In the genomic region with DNA sequence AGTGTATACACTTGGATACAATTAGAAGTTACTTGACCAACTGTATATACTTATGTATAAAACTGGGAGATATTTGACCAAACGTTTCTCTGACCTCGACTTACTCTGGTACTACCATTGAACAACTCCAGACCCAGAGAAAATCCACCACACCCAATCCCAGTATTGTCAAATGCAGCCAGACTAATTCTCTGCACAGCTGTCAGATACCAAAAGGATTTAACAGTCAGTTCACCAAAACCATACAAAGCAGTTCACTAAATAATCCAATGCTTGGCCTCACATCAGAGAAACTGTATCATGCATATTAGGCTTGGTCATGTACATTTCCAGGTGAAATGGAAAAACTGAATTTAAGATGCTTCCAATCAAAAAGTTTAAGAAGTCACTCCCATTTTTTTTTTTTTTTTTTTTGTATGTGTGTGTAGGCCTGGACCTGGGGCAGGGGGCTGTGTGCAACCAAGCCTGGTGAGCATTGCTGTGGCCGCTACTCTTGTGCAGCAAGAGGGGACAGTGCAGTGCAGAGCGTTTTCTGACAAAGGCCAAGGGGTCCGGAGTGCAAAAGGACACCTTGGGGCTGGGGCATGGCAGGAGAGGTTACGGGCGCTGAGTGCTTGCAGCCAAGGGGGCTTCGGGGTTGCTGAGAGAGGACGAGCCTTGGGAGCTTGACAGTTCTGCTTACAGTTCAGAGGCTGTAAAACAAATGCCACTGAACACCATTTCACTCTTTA, we compare ENCODE assay signal across 9 cellular contexts. TPM values are rescaled to one million over a fixed set of nuclear protein-coding genes. Genes with fewer than 3 reads are reported as not detected.
DNase-seq lines count a peak whose midpoint lies in the region; ATAC-seq, FAIRE-seq and TF ChIP-seq lines count a peak whose summit lies in the region.
"Had no signal": no experiment of that assay in that cellular context is flagged by ENCODE, and none has a peak within 500 bp of the region (broad histone marks: within the 10 kb centered on the region; RNA-seq: fewer than 3 reads in every experiment).

No MANE protein-coding gene starts in this region.

- peak overlapping the region in 1 of 2 experiments; percentile 42 for H2BK12ac ChIP-seq in mesenchymal stem cell (ENCODE audit: low read length in 2 of 2)

- FAIRE-seq in astrocyte (lab: Jason Lieb, UNC): no peak

- no peak overlapping the region for H2BK120ac ChIP-seq in mesenchymal stem cell (ENCODE audit: low read depth, low read length)

- no peak overlapping the region for H3K18ac ChIP-seq in mesenchymal stem cell (ENCODE audit: low read depth in 1 of 2, low read length in 2 of 2)

- H3K4me2 ChIP-seq in astrocyte (ENCODE audit: low read length): peak overlapping the region; percentile 96
- peak overlapping the region; percentile 99 for H3K4me2 ChIP-seq in mesenchymal stem cell (ENCODE audit: low read length, poor library complexity, severe bottlenecking)

- peak overlapping the region; percentile 95 for H3K4me3 Mint-ChIP-seq in activated naive CD4-positive, alpha-beta T cell treated with anti-CD3 and anti-CD28 coated beads for 36 hours
- peak overlapping the region; percentile 92 for H3K4me3 Mint-ChIP-seq in astrocyte (ENCODE audit: unreplicated experiment)

- peaks cover 11% of the 10 kb centered on the region for H3K4me1 ChIP-seq in astrocyte (ENCODE audit: insufficient read depth, low read length)
- peaks cover 4% of the 10 kb centered on the region for H3K4me1 ChIP-seq in mesenchymal stem cell (ENCODE audit: control insufficient read depth, insufficient read depth, low read depth, low read length)
- H3K4me1 ChIP-seq in urinary bladder (ENCODE audit: insufficient read depth): no peaks in the 10 kb centered on the region

- DNase-seq in activated naive CD4-positive, alpha-beta T cell treated with anti-CD3 and anti-CD28 coated beads for 36 hours: no peak
- DNase-seq in activated naive CD4-positive, alpha-beta T cell treated with anti-CD3 and anti-CD28 coated beads, Interleukin-2, amount 50 U/mL, for 16 hours: no peak
- DNase-seq in astrocyte (ENCODE audit: low read depth) (no peak), mesenchymal stem cell (no peak), superior temporal gyrus (ENCODE audit: extremely low spot score) (no peak), NCI-H1092 treated with DMSO at 0.1 percent for 48 hours (lab: John Stamatoyannopoulos, UW) (no peak)
- DNase-seq: NCI-H2107 had no signal

- H3K4ac ChIP-seq in mesenchymal stem cell (ENCODE audit: low read depth in 1 of 2, low read length in 2 of 2): peak overlapping the region in 1 of 2 experiments; percentile 68

- H3K36me3 ChIP-seq in astrocyte (ENCODE audit: insufficient read depth, low read length) (no peaks in the 10 kb centered on the region), mesenchymal stem cell (ENCODE audit: control insufficient read depth in 1 of 2, insufficient read depth in 2 of 2, low read depth in 1 of 2, low read length in 2 of 2) (peaks cover 0 to 2% of the 10 kb centered on the region in 2 experiments), urinary bladder (ENCODE audit: insufficient read depth) (no peaks in the 10 kb centered on the region)

- TF ChIP-seq CTCF in astrocyte (IDR thresholded peaks at IDR 0.05; ENCODE audit: insufficient read depth, low read depth, low read length): no peak

- H3K4me3 ChIP-seq in astrocyte (ENCODE audit: insufficient read depth, low read depth, low read length) (peak overlapping the region; percentile 82), mesenchymal stem cell (ENCODE audit: insufficient read depth in 1 of 2, low read depth in 1 of 2, low read length in 2 of 2) (peak overlapping the region; percentile 44 to 98), urinary bladder (ENCODE audit: low read depth, low read length) (peak overlapping the region; percentile 93)

- peaks cover 47% of the 10 kb centered on the region for H4K20me1 ChIP-seq in astrocyte (ENCODE audit: insufficient read depth, low read length)

- H3K23ac ChIP-seq in mesenchymal stem cell (ENCODE audit: low read length in 2 of 2): peak overlapping the region; percentile 90 to 99

- H3K4me1 Mint-ChIP-seq in activated naive CD4-positive, alpha-beta T cell treated with anti-CD3 and anti-CD28 coated beads for 36 hours (ENCODE audit: low read depth): peaks cover 59% of the 10 kb centered on the region
- H3K4me1 Mint-ChIP-seq in astrocyte (ENCODE audit: low read depth, unreplicated experiment): peaks cover 14% of the 10 kb centered on the region

- H2BK5ac ChIP-seq in mesenchymal stem cell (ENCODE audit: low read depth, low read length, poor library complexity, severe bottlenecking): no peak overlapping the region

- H4K8ac ChIP-seq in mesenchymal stem cell (ENCODE audit: low read length): no peak overlapping the region

- H3K27ac Mint-ChIP-seq in activated naive CD4-positive, alpha-beta T cell treated with anti-CD3 and anti-CD28 coated beads for 36 hours: peak overlapping the region; percentile 68
- peak overlapping the region; percentile 31 for H3K27ac Mint-ChIP-seq in astrocyte (ENCODE audit: unreplicated experiment)

- H2AFZ ChIP-seq in astrocyte (ENCODE audit: low read depth, low read length) (no peak overlapping the region), mesenchymal stem cell (ENCODE audit: low read depth, low read length) (no peak overlapping the region)

- H3K27me3 ChIP-seq in astrocyte (ENCODE audit: insufficient read depth, low read length): no peaks in the 10 kb centered on the region
- H3K27me3 ChIP-seq in mesenchymal stem cell (ENCODE audit: control insufficient read depth in 1 of 2, insufficient read depth in 1 of 2, low read length in 2 of 2): no peaks in the 10 kb centered on the region

- CTCF ChIA-PET in activated naive CD4-positive, alpha-beta T cell treated with anti-CD3 and anti-CD28 coated beads for 36 hours (lab: Charles Lee): interaction anchor here (0.6 to 1.2 kb wide), 2 partner anchors 9 to 192 kb away, joined by 3 read pairs; no protein-coding TSS in a partner anchor

- peak overlapping the region in 1 of 2 experiments; percentile 83 for H3K14ac ChIP-seq in mesenchymal stem cell (ENCODE audit: low read length in 2 of 2)

- H3K36me3 Mint-ChIP-seq in activated naive CD4-positive, alpha-beta T cell treated with anti-CD3 and anti-CD28 coated beads for 36 hours (ENCODE audit: low read depth): peaks cover 16% of the 10 kb centered on the region
- H3K36me3 Mint-ChIP-seq in astrocyte (ENCODE audit: low read depth, unreplicated experiment): no peaks in the 10 kb centered on the region

- 77% methylated on average over 8 of the region's 9 CpGs for WGBS in mesenchymal stem cell
- WGBS in urinary bladder: 33% methylated on average over 9 of the region's 9 CpGs

- H3K79me2 ChIP-seq in astrocyte (ENCODE audit: insufficient read depth, low read length): peaks cover 79% of the 10 kb centered on the region

- intact Hi-C loops in activated naive CD4-positive, alpha-beta T cell treated with anti-CD3 and anti-CD28 coated beads for 36 hours (cut with micrococcal nuclease): loop anchor here (1.0 to 5.0 kb wide), 9 partner anchors 41 to 1842 kb away; partner anchors contain the start of genes SENP7 and ZBTB11

- no peak overlapping the region for H2AK5ac ChIP-seq in mesenchymal stem cell (ENCODE audit: low read length, severe bottlenecking)

- H3K9ac ChIP-seq in astrocyte (ENCODE audit: low read length) (peak overlapping the region; percentile 94), mesenchymal stem cell (ENCODE audit: low read length) (peak overlapping the region; percentile 94)

- no peak overlapping the region for H4K91ac ChIP-seq in mesenchymal stem cell (ENCODE audit: low read length)

- peak overlapping the region; percentile 67 for H2BK15ac ChIP-seq in mesenchymal stem cell (ENCODE audit: low read depth, poor library complexity, severe bottlenecking)

- H3K27me3 Mint-ChIP-seq in activated naive CD4-positive, alpha-beta T cell treated with anti-CD3 and anti-CD28 coated beads for 36 hours (ENCODE audit: low read depth): no peaks in the 10 kb centered on the region
- no peaks in the 10 kb centered on the region for H3K27me3 Mint-ChIP-seq in astrocyte (ENCODE audit: low read depth, unreplicated experiment)

- H3K27ac ChIP-seq in astrocyte (ENCODE audit: low read depth, low read length) (no peak overlapping the region), mesenchymal stem cell (ENCODE audit: low read length, poor library complexity, severe bottlenecking) (no peak overlapping the region), urinary bladder (ENCODE audit: low read depth) (no peak overlapping the region)

- no peaks in the 10 kb centered on the region for H3K79me1 ChIP-seq in mesenchymal stem cell (replicated peaks; ENCODE audit: low read length, poor library complexity, severe bottlenecking)

- no peaks in the 10 kb centered on the region for H3K9me3 Mint-ChIP-seq in activated naive CD4-positive, alpha-beta T cell treated with anti-CD3 and anti-CD28 coated beads for 36 hours
- H3K9me3 Mint-ChIP-seq in astrocyte (ENCODE audit: unreplicated experiment): no peaks in the 10 kb centered on the region

- no peak for ATAC-seq in HG02885 (IDR thresholded peaks at IDR 0.05; ENCODE audit: poor library complexity, unreplicated experiment)

- no peaks in the 10 kb centered on the region for H3K9me3 ChIP-seq in astrocyte (ENCODE audit: insufficient read depth, low read depth, low read length)
- no peaks in the 10 kb centered on the region for H3K9me3 ChIP-seq in mesenchymal stem cell (ENCODE audit: control insufficient read depth, low read length)

RNA-seq across cellular contexts. Expression of gene TOMM70, which starts 1.4 kb away (rescaled TPM):
- 10 to 100 TPM; 48.5 to 48.6 TPM for total RNA-seq in activated naive CD4-positive, alpha-beta T cell treated with anti-CD3 and anti-CD28 coated beads for 36 hours
- total RNA-seq in astrocyte (47.9 and 48.9 TPM in 2 replicates), urinary bladder (96.6 TPM)
- polyA plus RNA-seq in mesenchymal stem cell (2013, experiment 1 of 2): 26.1 TPM
- 26.7 TPM for polyA plus RNA-seq in mesenchymal stem cell (2013, experiment 2 of 2)
- 37.0 TPM for polyA plus RNA-seq in urinary bladder

RNA-seq across cellular contexts. Expression of gene LNP1, which starts 1.8 kb away (rescaled TPM):
- total RNA-seq in activated naive CD4-positive, alpha-beta T cell treated with anti-CD3 and anti-CD28 coated beads for 36 hours: 1 to 10 TPM; 2.2 to 2.4 TPM
- total RNA-seq in astrocyte (2.5 and 2.6 TPM in 2 replicates), urinary bladder (12.3 TPM)
- polyA plus RNA-seq in mesenchymal stem cell (2013, experiment 1 of 2): 1.4 TPM
- 1.4 TPM for polyA plus RNA-seq in mesenchymal stem cell (2013, experiment 2 of 2)
- 4.8 TPM for polyA plus RNA-seq in urinary bladder
